8 cellular contexts compared by ENCODE assay signal in the genomic region with DNA sequence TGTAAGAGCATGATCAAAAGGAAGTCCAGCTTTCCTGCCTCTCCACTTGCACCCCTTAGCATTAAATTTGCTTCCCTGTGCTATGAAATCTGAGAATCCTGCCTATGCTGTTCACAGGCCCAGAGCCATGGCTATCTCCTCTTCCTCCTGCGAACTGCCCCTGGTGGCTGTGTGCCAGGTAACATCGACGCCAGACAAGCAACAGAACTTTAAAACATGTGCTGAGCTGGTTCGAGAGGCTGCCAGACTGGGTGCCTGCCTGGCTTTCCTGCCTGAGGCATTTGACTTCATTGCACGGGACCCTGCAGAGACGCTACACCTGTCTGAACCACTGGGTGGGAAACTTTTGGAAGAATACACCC.
A peak's percentile ranks its signal among the peaks of the same experiment; 100 is the strongest.
DNase-seq lines count a peak whose midpoint lies in the region; ATAC-seq lines count a peak whose summit lies in the region.

No MANE protein-coding gene starts in this region.

- no peak for ATAC-seq in activated naive CD8-positive, alpha-beta T cell treated with anti-CD3 and anti-CD28 coated beads, Interleukin-2, amount 50 U/mL, for 24 hours
- ATAC-seq in GM18867 (IDR thresholded peaks at IDR 0.05; ENCODE audit: unreplicated experiment): no peak

- DNase-seq in activated CD8-positive, alpha-beta memory T cell treated with anti-CD3 and anti-CD28 coated beads, Interleukin-2, amount 50 U/mL, for 48 hours: peak; percentile 63
- no peak for DNase-seq in activated CD8-positive, alpha-beta memory T cell treated with anti-CD3 and anti-CD28 coated beads for 24 hours
- DNase-seq in activated naive CD8-positive, alpha-beta T cell treated with anti-CD3 and anti-CD28 coated beads, Interleukin-2, amount 50 U/mL, for 24 hours: peak; percentile 47
- peak; percentile 15 for DNase-seq in stimulated activated naive CD4-positive, alpha-beta T cell treated with Interleukin-2 at 50 U/mL for 16 hours (lab: John Stamatoyannopoulos, UW)
- no peak for DNase-seq in SW480 (ENCODE audit: low spot score)
- no peak for DNase-seq in COLO829 (ENCODE audit: low spot score)

- H3K4me3 Mint-ChIP-seq in activated naive CD8-positive, alpha-beta T cell treated with anti-CD3 and anti-CD28 coated beads, Interleukin-2, amount 50 U/mL, for 24 hours: peak overlapping the region; percentile 95

- H3K36me3 Mint-ChIP-seq in activated naive CD8-positive, alpha-beta T cell treated with anti-CD3 and anti-CD28 coated beads, Interleukin-2, amount 50 U/mL, for 24 hours (ENCODE audit: low read depth): peaks cover 52% of the 10 kb centered on the region

- no peaks in the 10 kb centered on the region for H3K9me3 Mint-ChIP-seq in activated naive CD8-positive, alpha-beta T cell treated with anti-CD3 and anti-CD28 coated beads, Interleukin-2, amount 50 U/mL, for 24 hours

- H3K4me3 ChIP-seq in iPS-18c (ENCODE audit: insufficient read depth, low read depth, low read length): peak overlapping the region; percentile 97

- H3K27ac Mint-ChIP-seq in activated naive CD8-positive, alpha-beta T cell treated with anti-CD3 and anti-CD28 coated beads, Interleukin-2, amount 50 U/mL, for 24 hours: peak overlapping the region; percentile 80

- no peaks in the 10 kb centered on the region for H3K27me3 Mint-ChIP-seq in activated naive CD8-positive, alpha-beta T cell treated with anti-CD3 and anti-CD28 coated beads, Interleukin-2, amount 50 U/mL, for 24 hours

- H3K4me1 Mint-ChIP-seq in activated naive CD8-positive, alpha-beta T cell treated with anti-CD3 and anti-CD28 coated beads, Interleukin-2, amount 50 U/mL, for 24 hours: peaks cover 73% of the 10 kb centered on the region

- H3K9me3 ChIP-seq in iPS-18c (ENCODE audit: control insufficient read depth, insufficient read depth, low read length): no peaks in the 10 kb centered on the region

Comparison
In these comparisons a context has a peak if more than half of its experiments do, and no peak if none do; other contexts are left out.
1. DNase-seq: peak in activated CD8-positive, alpha-beta memory T cell treated with anti-CD3 and anti-CD28 coated beads, Interleukin-2, amount 50 U/mL, for 48 hours (single experiment), activated naive CD8-positive, alpha-beta T cell treated with anti-CD3 and anti-CD28 coated beads, Interleukin-2, amount 50 U/mL, for 24 hours (single experiment) and stimulated activated naive CD4-positive, alpha-beta T cell treated with Interleukin-2 at 50 U/mL for 16 hours (single experiment); none in activated CD8-positive, alpha-beta memory T cell treated with anti-CD3 and anti-CD28 coated beads for 24 hours (single experiment), SW480 (single experiment) and COLO829 (single experiment).